ENCODE assay signal across 30 cellular contexts in genomic region chr5:120582635-120583034, GRCh38.
"Had no signal": no experiment of that assay in that cellular context is flagged by ENCODE, and none has a peak within 500 bp of the region (broad histone marks: within the 10 kb centered on the region; RNA-seq: fewer than 3 reads in every experiment).

No MANE protein-coding gene starts in this region.

- H3K4me1 ChIP-seq: parathyroid adenoma, psoas muscle, spleen, suprapubic skin, testis, tibial artery, transverse colon, upper lobe of right lung, uterus had no signal

- DNase-seq: naive thymus-derived CD8-positive, alpha-beta T cell; nephron progenitor cell; nucleus accumbens; ovary; posterior cingulate gyrus; psoas muscle; right cardiac atrium; spleen; stimulated activated CD4-positive, alpha-beta T cell treated with anti-CD3 and anti-CD28 coated beads, Interleukin-12 subunit alpha, Interleukin-12 subunit beta, amount 100 ng/mL, for 4 hours; stimulated activated CD4-positive, alpha-beta T cell treated with anti-CD3 and anti-CD28 coated beads, Interleukin-1b, Interleukin-23, amount 100 ng/mL, for 48 hours; stimulated activated CD4-positive, alpha-beta T cell treated with anti-CD3 and anti-CD28 coated beads, Interleukin-4, amount 100 ng/mL, for 1 hour; stimulated activated CD4-positive, alpha-beta T cell treated with anti-CD3 and anti-CD28 coated beads, Interleukin-4, amount 100 ng/mL, for 4 hours; stimulated activated CD8-positive, alpha-beta memory T cell treated with anti-CD3 and anti-CD28 coated beads, Interleukin-4, amount 100 ng/mL, for 48 hours; stimulated activated naive CD4-positive, alpha-beta T cell; stimulated activated naive CD8-positive, alpha-beta T cell treated with anti-CD3 and anti-CD28 coated beads, Interleukin-15, amount 100 ng/mL, for 72 hours; stimulated activated naive CD8-positive, alpha-beta T cell treated with anti-CD3 and anti-CD28 coated beads, Interleukin-15, Interleukin-2, amounts not matched to agents 100 U/mL and 50 U/mL, for 24 hours; substantia nigra; testis; tibial artery; transverse colon; upper lobe of right lung; uterus had no signal

- H3K4me2 ChIP-seq: smooth muscle cell had no signal

- H3K9me3 ChIP-seq: neutrophil, ovary, psoas muscle, testis, transverse colon, upper lobe of right lung, uterus had no signal

- H3K9ac ChIP-seq: parathyroid adenoma had no signal

- ATAC-seq: naive thymus-derived CD8-positive, alpha-beta T cell; natural killer cell treated with Interleukin-12 subunit alpha and Interleukin-12 subunit beta and Interleukin-15 and Interleukin-18, amount 100 ng/mL, for 72 hours; psoas muscle; right cardiac atrium; sciatic nerve; stimulated activated memory B cell treated with anti-CD40 and anti-IgM and Interleukin-4, amounts not matched to agents 10 μg/mL and 1 μg/mL and 100 μg/mL, for 72 hours; stimulated activated naive CD8-positive, alpha-beta T cell treated with anti-CD3 and anti-CD28 coated beads, Interleukin-15, amount 100 ng/mL, for 72 hours; stimulated activated naive CD8-positive, alpha-beta T cell treated with anti-CD3 and anti-CD28 coated beads, Interleukin-15, Interleukin-2, amounts not matched to agents 100 U/mL and 50 U/mL, for 24 hours; upper lobe of right lung had no signal

- H3K27me3 ChIP-seq: neutrophil, ovary, spleen, suprapubic skin, testis, tibial artery, transverse colon, upper lobe of right lung, uterus had no signal

- H2AFZ ChIP-seq: parathyroid adenoma had no signal

- H3K27ac ChIP-seq: neutrophil, ovary, parathyroid adenoma, psoas muscle, skin epidermis, spleen, suprapubic skin, testis, tibial artery, transverse colon, upper lobe of right lung, uterus had no signal

- H3K79me2 ChIP-seq: parathyroid adenoma had no signal

- H3K36me3 ChIP-seq: neutrophil, ovary, spleen, suprapubic skin, tibial artery, transverse colon, upper lobe of right lung, uterus had no signal

- H3K4me3 ChIP-seq: ovary, psoas muscle, skin epidermis, smooth muscle cell, spleen, suprapubic skin, testis, tibial artery, transverse colon, upper lobe of right lung, uterus had no signal
